In the genomic region with DNA sequence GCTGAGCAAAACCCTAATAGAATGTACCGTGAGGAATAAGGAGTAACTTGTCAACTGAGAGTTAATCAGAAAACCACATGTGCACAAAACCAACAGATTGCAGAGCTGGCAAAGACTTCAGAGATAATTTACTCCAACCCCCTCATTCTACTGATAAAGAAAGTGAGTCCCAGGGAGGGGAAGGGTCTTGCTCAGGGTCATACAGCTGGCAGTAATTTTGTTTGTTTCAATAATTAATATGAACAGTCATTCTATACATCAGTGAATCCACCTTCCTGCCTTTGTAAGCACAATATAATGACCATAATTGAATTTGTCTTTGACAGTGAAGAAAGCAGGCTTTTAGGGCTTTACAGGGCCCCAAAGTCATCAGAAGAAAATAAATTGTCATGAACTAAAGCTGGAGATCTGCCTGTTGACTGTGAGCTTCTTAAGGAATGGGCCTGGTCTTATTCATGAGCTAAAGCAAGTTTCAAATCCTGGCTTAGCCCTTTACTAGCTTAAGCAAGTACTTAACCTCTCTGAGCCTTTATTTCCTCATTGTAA, we compare ENCODE assay signal across 11 cellular contexts.
"Had no signal": no experiment of that assay in that cellular context is flagged by ENCODE, and none has a peak within 500 bp of the region (broad histone marks: within the 10 kb centered on the region; RNA-seq: fewer than 3 reads in every experiment).

No MANE protein-coding gene starts in this region.

- H3K27me3 ChIP-seq: breast epithelium, esophagus squamous epithelium, foreskin keratinocyte, pancreas, tibial nerve had no signal

- ATAC-seq: activated T-cell treated with anti-CD3 and anti-CD28 coated beads, Interleukin-2, amount 50 U/mL, for 4 hours; foreskin keratinocyte; left lobe of liver had no signal

- H3K36me3 ChIP-seq: breast epithelium, esophagus squamous epithelium, pancreas, tibial nerve had no signal

- H3K9me3 ChIP-seq: breast epithelium, esophagus squamous epithelium, pancreas, tibial nerve had no signal

- H3K4me3 ChIP-seq: breast epithelium, esophagus squamous epithelium, pancreas, tibial nerve had no signal

- H3K9me3 Mint-ChIP-seq: activated T-cell treated with anti-CD3 and anti-CD28 coated beads, Interleukin-2, amount 50 U/mL, for 4 hours had no signal

- H3K27ac Mint-ChIP-seq: activated naive CD8-positive, alpha-beta T cell had no signal

- H3K4me3 Mint-ChIP-seq: activated naive CD8-positive, alpha-beta T cell; activated T-cell treated with anti-CD3 and anti-CD28 coated beads, Interleukin-2, amount 50 U/mL, for 4 hours had no signal

- H3K27me3 Mint-ChIP-seq: activated naive CD8-positive, alpha-beta T cell had no signal

- DNase-seq: activated effector memory CD4-positive, alpha-beta T cell treated with anti-CD3 and anti-CD28 coated beads, Interleukin-2, amount 50 U/mL, for 16 hours; activated T-cell treated with anti-CD3 and anti-CD28 coated beads, Interleukin-2, amount 50 U/mL, for 4 hours; esophagus squamous epithelium; foreskin keratinocyte; mesendoderm; pancreas; T-helper 2 cell had no signal
